22 cellular contexts compared by ENCODE assay signal in the genomic region with DNA sequence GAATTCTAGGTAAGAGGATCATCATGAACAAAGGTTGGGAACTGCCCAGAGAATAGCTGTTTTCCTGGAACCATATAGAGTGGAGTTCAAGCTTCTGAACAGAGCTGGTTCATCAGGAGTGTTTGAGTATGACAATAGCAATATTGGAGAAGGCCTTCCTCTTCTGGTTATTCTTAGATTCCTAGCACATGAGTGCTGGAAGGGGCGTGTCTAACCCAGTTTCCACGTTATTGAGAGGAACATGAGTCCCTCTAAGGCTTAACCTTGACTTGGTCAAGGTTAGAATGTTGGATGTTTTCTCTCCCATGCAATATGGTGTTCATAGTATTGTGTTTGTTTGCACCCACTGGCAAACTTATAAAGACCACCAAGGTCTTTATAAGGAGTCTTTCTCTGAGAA.
"Had no signal": no experiment of that assay in that cellular context is flagged by ENCODE, and none has a peak within 500 bp of the region (broad histone marks: within the 10 kb centered on the region; RNA-seq: fewer than 3 reads in every experiment).

No MANE protein-coding gene starts in this region.

- FAIRE-seq: RCC 7860 had no signal

- H3K27ac ChIP-seq: KMS-11, SJSA1, SK-N-MC had no signal

- DNase-seq: IMR-90, Kasumi-1, MM.1S, NCI-H1092 treated with DMSO at 0.1 percent for 48 hours, NCI-H1436, NCI-H187, NCI-H2029, NCI-H2081 treated with DMSO at 0.1 percent for 48 hours, NCI-H2171, NCI-H226, NCI-H446, NCI-H510A, NCI-H524 treated with DMSO at 0.1 percent for 48 hours, NCI-H69, NCI-H774, Right ventricle myocardium superior, RPMI8226, SIG-M5 had no signal

- H3K4me2 ChIP-seq: KMS-11 had no signal

- H3K4me3 ChIP-seq: SJSA1, SK-N-MC had no signal

- H3K9me3 ChIP-seq: SJSA1 had no signal

- H3K4me1 ChIP-seq: SJSA1 had no signal

- H3K9ac ChIP-seq: KMS-11 had no signal

- H3K27me3 ChIP-seq: SJSA1 had no signal

- H3K36me3 ChIP-seq: SJSA1 had no signal
